1 cellular context compared by ENCODE assay signal in the genomic region with DNA sequence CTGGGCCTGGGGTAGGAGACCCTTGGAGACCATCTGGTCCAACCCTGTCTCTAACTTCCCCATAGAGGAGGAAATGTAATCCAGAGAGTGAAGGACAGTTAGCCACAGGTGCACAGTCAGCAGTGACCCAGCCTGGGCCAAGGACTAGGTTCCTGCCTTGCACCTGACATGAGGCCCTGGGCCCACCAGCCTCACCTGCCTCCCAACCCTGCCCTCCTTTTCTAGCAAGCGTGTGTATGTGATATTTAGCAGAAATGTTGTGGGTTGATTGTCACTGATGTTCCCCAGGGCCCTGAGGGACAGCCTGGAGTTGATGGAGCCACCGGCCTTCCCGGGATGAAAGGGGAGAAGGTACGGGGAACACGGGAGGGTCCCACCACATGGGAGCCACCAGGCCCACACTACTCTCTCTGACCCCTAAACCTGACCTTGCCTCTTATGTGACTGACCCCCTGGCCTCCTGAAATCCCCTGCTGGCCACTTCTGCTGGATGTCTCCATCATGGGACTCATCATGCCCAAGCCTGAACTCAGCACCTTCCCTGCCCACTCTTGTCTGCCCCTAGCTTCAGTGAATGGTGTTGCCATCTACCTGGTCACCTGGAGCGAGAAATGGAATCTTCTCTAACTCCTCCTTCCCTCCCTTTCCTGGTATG.
TF ChIP-seq lines count a peak whose summit lies in the region.

No MANE protein-coding gene starts in this region.

TF ChIP-seq in IMR-90, 13 proteins besides CTCF, POLR2A, EP300 and RAD21:
- TF ChIP-seq RCOR1 (IDR thresholded peaks at IDR 0.05; ENCODE audit: insufficient replicate concordance, low read length) = no peak
- no peak for TF ChIP-seq BHLHE40 (IDR thresholded peaks at IDR 0.05; ENCODE audit: low read depth, low read length)
- TF ChIP-seq NFE2L2 (IDR thresholded peaks at IDR 0.05; ENCODE audit: low read depth, low read length) = no peak
- TF ChIP-seq MAZ (IDR thresholded peaks at IDR 0.05; ENCODE audit: borderline replicate concordance, low read depth, low read length) = no peak
- TF ChIP-seq SMC3 (IDR thresholded peaks at IDR 0.05; ENCODE audit: low read depth, low read length) = no peak
